Comparison of ENCODE assay signal across 11 cellular contexts in the genomic region with DNA sequence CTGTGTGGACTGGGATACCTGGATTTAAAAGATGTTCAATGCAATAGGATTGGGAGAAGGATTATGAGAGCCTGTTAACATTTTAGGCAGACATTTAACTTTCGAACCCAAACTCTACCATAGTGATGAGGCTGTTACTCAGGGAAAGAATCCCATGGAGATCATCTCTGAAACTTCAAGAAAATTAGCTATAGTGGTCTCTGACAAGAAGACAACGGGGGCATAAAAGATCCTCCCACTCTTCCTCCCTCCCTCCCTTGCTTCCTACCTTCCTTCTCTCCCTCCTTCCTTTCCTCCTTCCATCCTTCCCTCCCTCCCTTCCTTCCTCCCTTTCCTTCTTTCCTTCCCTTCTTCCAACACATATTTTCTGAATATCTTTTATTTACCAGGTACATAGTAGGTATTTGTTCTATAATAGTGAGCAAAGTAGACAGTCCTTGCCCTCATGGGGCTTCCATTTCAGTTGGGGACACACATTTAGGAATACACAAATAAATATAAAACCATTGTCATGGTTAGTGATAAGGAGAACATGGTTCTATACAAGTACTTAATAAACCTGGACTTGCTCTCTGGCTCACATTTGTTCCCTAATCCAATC.
"Had no signal": no experiment of that assay in that cellular context is flagged by ENCODE, and none has a peak within 500 bp of the region (broad histone marks: within the 10 kb centered on the region; RNA-seq: fewer than 3 reads in every experiment).

No MANE protein-coding gene starts in this region.

- H3K9ac ChIP-seq: GM23248 had no signal

- H3K4me3 ChIP-seq: GM23248, GM23338, HAP-1 had no signal

- H3K27ac ChIP-seq: GM23248 had no signal

- H3K36me3 ChIP-seq: HAP-1 had no signal

- ATAC-seq: GM23338, HCT116 had no signal

- H3K9me3 ChIP-seq: HAP-1 had no signal

- H3K4me2 ChIP-seq: GM23338 had no signal

- H2AFZ ChIP-seq: GM23248, GM23338 had no signal

- FAIRE-seq: H1, H54 had no signal

- DNase-seq: GM23248, GOT3, H7, H9, HCEC 1CT, HFFc6 had no signal
